Comparison of ENCODE assay signal across 7 cellular contexts in genomic region chr6:52063584-52064400, GRCh38. TPM values are rescaled to one million over a fixed set of nuclear protein-coding genes. Genes with fewer than 3 reads are reported as not detected.
DNase-seq lines count a peak whose midpoint lies in the region; ATAC-seq and TF ChIP-seq lines count a peak whose summit lies in the region.

No MANE protein-coding gene starts in this region.

- intact Hi-C loops in HCT116 (cut with micrococcal nuclease): loop anchor here (2.0 kb wide), 1 partner anchor 171 kb away; no protein-coding TSS in a partner anchor
- intact Hi-C loops in colonic mucosa (cut with DNase I): loop anchor here (5.0 kb wide), 1 partner anchor 169 kb away; no protein-coding TSS in a partner anchor

- TF ChIP-seq POLR2A in HCT116 (IDR thresholded peaks at IDR 0.05; ENCODE audit: borderline replicate concordance, extremely low read depth, insufficient read depth, insufficient read length): no peak

- in situ Hi-C loops in GM13977 (cut with MboI; ENCODE audit: low pct_unique_long_range_greater_than_20kb, low sequenced_read_pairs, unreplicated experiment): loop anchor here (25.0 kb wide), 1 partner anchor 174 kb away; the partner anchor contains the start of gene IL17F

- peak; percentile 90 for ATAC-seq in HCT116

- H3K27ac ChIP-seq in HCT116 (ENCODE audit: low read depth, low read length) (no peak overlapping the region), colonic mucosa (no peak overlapping the region)

- RAD21 ChIA-PET in HCT116 (lab: Charles Lee; ENCODE audit: low non-redundant PET in 1 of 2, low total read pairs in 2 of 2, uncharacterized antibody in 2 of 2, unreplicated experiment in 2 of 2): interaction anchor here in 1 of 2 experiments (0.6 kb wide), 1 partner anchor 14 kb away, joined by 3 read pairs; no protein-coding TSS in a partner anchor

- no peaks in the 10 kb centered on the region for H3K79me2 ChIP-seq in HCT116 (ENCODE audit: insufficient read depth, low read length)

- POLR2A ChIA-PET in HCT116 (lab: Charles Lee): no interaction called here

- H3K9me3 ChIP-seq in HCT116 (ENCODE audit: control insufficient read depth in 1 of 2, insufficient read depth in 1 of 2, low read depth in 1 of 2, low read length in 2 of 2) (no peaks in the 10 kb centered on the region), colonic mucosa (no peaks in the 10 kb centered on the region)

- H3K36me3 ChIP-seq in HCT116 (ENCODE audit: control insufficient read depth in 1 of 2, insufficient read depth in 2 of 2, low read length in 2 of 2): no peaks in the 10 kb centered on the region
- no peaks in the 10 kb centered on the region for H3K36me3 ChIP-seq in colonic mucosa

- 0 out of 4 replicates have a peak, but pooled peaks cover 0 to 2% of the 10 kb centered on the region in 2 experiments for H3K4me1 ChIP-seq in HCT116 (ENCODE audit: control insufficient read depth in 1 of 2, insufficient read depth in 2 of 2, low read length in 2 of 2)
- H3K4me1 ChIP-seq in colonic mucosa: no peaks in the 10 kb centered on the region

- no peak overlapping the region for H3K4me3 ChIP-seq in HCT116 (replicated peaks in 1 of 2; ENCODE audit: low read depth in 1 of 2, low read length in 2 of 2)
- H3K4me3 ChIP-seq in LNCaP clone FGC (ENCODE audit: low read depth, low read length): no peak overlapping the region
- H3K4me3 ChIP-seq in colonic mucosa: no peak overlapping the region

- DNase-seq in GM13977 (ENCODE audit: low spot score): peak; percentile 37
- DNase-seq in HCT116 (ENCODE audit: low read depth, low spot score): peak; percentile 35
- DNase-seq in LNCaP clone FGC (ENCODE audit: low read depth): no peak
- DNase-seq in activated CD4-positive, CD25-positive, alpha-beta regulatory T cell (lab: John Stamatoyannopoulos, UW): peak; percentile 2 to 18 (median 11)
- DNase-seq in colonic mucosa: peak; percentile 50
- peak; percentile 40 for DNase-seq in myocyte (ENCODE audit: low read depth)
- peak; percentile 34 for DNase-seq in stimulated activated naive CD4-positive, alpha-beta T cell treated with Interleukin-2 at 50 U/mL for 16 hours (lab: John Stamatoyannopoulos, UW)

- peak overlapping the region; percentile 73 for H2AFZ ChIP-seq in HCT116 (ENCODE audit: low read depth, low read length, poor library complexity, severe bottlenecking)

- H3K9me2 ChIP-seq in HCT116 (ENCODE audit: insufficient read depth): no peaks in the 10 kb centered on the region

- no TSS peak for BruUV-seq in HCT116 (replicated peaks; lab: Mats Ljungman, UMichigan)

- H3K27me3 ChIP-seq in HCT116 (ENCODE audit: insufficient read depth, low read length) (peaks cover 6% of the 10 kb centered on the region; the same call in 1 of the 2 replicates), colonic mucosa (no peaks in the 10 kb centered on the region)

- no peaks in the 10 kb centered on the region for H4K20me1 ChIP-seq in HCT116 (ENCODE audit: insufficient read depth)

- peak; percentile 28 for TF ChIP-seq RAD21 in HCT116 (IDR thresholded peaks at IDR 0.05; ENCODE audit: low read depth)

- H3K4me2 ChIP-seq in HCT116 (ENCODE audit: low read length): peak overlapping the region; percentile 38; the same call in 1 of the 2 replicates

- TF ChIP-seq CTCF in GM13977 (IDR thresholded peaks at IDR 0.05; ENCODE audit: extremely low read depth, insufficient read depth, missing control alignments) (peak; percentile 53), HCT116 (IDR thresholded peaks at IDR 0.05 in 2 of 3, conservative IDR thresholded peaks at IDR 0.05 in 1 of 3; ENCODE audit: borderline replicate concordance in 1 of 3, insufficient read depth in 1 of 3, low read depth in 2 of 3, low read length in 2 of 3) (peak in 2 of 3 experiments; percentile 66 to 75; a peak in 4 of 6 replicates), LNCaP clone FGC (IDR thresholded peaks at IDR 0.05; ENCODE audit: control insufficient read depth, extremely low read depth, insufficient read depth) (peak; percentile 67), colonic mucosa (IDR thresholded peaks at IDR 0.05) (peak; percentile 44)

- H3K9ac ChIP-seq in HCT116 (ENCODE audit: low read length) (no peak overlapping the region), colonic mucosa (ENCODE audit: low read depth in 2 of 2, low read length in 2 of 2) (no peak overlapping the region)

- CTCF ChIA-PET in HCT116 (lab: Charles Lee): interaction anchor here (0.7 to 1.0 kb wide), 2 partner anchors 10 to 14 kb away, joined by 3 read pairs; no protein-coding TSS in a partner anchor

TF ChIP-seq in HCT116, 20 proteins besides CTCF, POLR2A, EP300 and RAD21:
- TF ChIP-seq ELF1 (IDR thresholded peaks at IDR 0.05; ENCODE audit: borderline replicate concordance, low read depth): peak; percentile 51
- peak; percentile 43; the same call in 1 of the 2 replicates for TF ChIP-seq EGR1 (IDR thresholded peaks at IDR 0.05; ENCODE audit: low read depth)
- no peak for TF ChIP-seq TCF7L2 (IDR thresholded peaks at IDR 0.05; ENCODE audit: borderline replicate concordance, extremely low read depth, insufficient read depth, insufficient read length)
- peak; percentile 92 for TF ChIP-seq CEBPB (IDR thresholded peaks at IDR 0.05; ENCODE audit: low read depth)
- no peak for TF ChIP-seq ZNF274 (IDR thresholded peaks at IDR 0.05; ENCODE audit: low read depth, low read length)
- 0 out of 2 replicates have a peak, but pooled peaks have one; percentile 21 for TF ChIP-seq CBX3 (IDR thresholded peaks at IDR 0.05; ENCODE audit: low read depth)
TF ChIP-seq in HCT116: peak in this region for 4.

RNA-seq across cellular contexts. Expression of gene PKHD1, which starts 23.6 kb away (rescaled TPM):
- total RNA-seq in HCT116 (2021; ENCODE audit: unreplicated experiment): not detected
- polyA plus RNA-seq in HCT116 (2012): not detected in 2 replicates
- total RNA-seq in colonic mucosa: under 1 TPM; 0.08 to 0.10 TPM
- 3.6 and 4.4 TPM in 2 replicates for total RNA-seq in myocyte
- 0.77 TPM for polyA plus RNA-seq in myocyte (2012)
